ENCODE assay signal across 1 cellular context in genomic region chr3:197791120-197792018, GRCh38.
TF ChIP-seq lines count a peak whose summit lies in the region.

Gene LRCH3 (plus strand): TSS chr3:197791254. CDS start chr3:197791279, 25 bp downstream.

TF ChIP-seq in GM23338, 12 proteins besides CTCF, POLR2A, EP300 and RAD21 (continued from another document):
- TF ChIP-seq, protein P1, sequence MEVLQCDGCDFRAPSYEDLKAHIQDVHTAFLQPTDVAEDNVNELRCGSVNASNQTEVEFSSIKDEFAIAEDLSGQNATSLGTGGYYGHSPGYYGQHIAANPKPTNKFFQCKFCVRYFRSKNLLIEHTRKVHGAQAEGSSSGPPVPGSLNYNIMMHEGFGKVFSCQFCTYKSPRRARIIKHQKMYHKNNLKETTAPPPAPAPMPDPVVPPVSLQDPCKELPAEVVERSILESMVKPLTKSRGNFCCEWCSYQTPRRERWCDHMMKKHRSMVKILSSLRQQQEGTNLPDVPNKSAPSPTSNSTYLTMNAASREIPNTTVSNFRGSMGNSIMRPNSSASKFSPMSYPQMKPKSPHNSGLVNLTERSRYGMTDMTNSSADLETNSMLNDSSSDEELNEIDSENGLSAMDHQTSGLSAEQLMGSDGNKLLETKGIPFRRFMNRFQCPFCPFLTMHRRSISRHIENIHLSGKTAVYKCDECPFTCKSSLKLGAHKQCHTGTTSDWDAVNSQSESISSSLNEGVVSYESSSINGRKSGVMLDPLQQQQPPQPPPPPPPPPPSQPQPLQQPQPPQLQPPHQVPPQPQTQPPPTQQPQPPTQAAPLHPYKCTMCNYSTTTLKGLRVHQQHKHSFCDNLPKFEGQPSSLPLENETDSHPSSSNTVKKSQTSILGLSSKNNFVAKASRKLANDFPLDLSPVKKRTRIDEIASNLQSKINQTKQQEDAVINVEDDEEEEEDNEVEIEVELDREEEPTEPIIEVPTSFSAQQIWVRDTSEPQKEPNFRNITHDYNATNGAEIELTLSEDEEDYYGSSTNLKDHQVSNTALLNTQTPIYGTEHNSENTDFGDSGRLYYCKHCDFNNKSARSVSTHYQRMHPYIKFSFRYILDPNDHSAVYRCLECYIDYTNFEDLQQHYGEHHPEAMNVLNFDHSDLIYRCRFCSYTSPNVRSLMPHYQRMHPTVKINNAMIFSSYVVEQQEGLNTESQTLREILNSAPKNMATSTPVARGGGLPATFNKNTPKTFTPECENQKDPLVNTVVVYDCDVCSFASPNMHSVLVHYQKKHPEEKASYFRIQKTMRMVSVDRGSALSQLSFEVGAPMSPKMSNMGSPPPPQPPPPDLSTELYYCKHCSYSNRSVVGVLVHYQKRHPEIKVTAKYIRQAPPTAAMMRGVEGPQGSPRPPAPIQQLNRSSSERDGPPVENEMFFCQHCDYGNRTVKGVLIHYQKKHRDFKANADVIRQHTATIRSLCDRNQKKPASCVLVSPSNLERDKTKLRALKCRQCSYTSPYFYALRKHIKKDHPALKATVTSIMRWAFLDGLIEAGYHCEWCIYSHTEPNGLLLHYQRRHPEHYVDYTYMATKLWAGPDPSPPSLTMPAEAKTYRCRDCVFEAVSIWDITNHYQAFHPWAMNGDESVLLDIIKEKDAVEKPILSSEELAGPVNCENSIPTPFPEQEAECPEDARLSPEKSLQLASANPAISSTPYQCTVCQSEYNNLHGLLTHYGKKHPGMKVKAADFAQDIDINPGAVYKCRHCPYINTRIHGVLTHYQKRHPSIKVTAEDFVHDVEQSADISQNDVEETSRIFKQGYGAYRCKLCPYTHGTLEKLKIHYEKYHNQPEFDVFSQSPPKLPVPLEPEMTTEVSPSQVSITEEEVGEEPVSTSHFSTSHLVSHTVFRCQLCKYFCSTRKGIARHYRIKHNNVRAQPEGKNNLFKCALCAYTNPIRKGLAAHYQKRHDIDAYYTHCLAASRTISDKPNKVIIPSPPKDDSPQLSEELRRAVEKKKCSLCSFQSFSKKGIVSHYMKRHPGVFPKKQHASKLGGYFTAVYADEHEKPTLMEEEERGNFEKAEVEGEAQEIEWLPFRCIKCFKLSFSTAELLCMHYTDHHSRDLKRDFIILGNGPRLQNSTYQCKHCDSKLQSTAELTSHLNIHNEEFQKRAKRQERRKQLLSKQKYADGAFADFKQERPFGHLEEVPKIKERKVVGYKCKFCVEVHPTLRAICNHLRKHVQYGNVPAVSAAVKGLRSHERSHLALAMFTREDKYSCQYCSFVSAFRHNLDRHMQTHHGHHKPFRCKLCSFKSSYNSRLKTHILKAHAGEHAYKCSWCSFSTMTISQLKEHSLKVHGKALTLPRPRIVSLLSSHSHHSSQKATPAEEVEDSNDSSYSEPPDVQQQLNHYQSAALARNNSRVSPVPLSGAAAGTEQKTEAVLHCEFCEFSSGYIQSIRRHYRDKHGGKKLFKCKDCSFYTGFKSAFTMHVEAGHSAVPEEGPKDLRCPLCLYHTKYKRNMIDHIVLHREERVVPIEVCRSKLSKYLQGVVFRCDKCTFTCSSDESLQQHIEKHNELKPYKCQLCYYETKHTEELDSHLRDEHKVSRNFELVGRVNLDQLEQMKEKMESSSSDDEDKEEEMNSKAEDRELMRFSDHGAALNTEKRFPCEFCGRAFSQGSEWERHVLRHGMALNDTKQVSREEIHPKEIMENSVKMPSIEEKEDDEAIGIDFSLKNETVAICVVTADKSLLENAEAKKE (CRISPR knock-in tag; IDR thresholded peaks at IDR 0.05) = no peak
- TF ChIP-seq, protein P2, sequence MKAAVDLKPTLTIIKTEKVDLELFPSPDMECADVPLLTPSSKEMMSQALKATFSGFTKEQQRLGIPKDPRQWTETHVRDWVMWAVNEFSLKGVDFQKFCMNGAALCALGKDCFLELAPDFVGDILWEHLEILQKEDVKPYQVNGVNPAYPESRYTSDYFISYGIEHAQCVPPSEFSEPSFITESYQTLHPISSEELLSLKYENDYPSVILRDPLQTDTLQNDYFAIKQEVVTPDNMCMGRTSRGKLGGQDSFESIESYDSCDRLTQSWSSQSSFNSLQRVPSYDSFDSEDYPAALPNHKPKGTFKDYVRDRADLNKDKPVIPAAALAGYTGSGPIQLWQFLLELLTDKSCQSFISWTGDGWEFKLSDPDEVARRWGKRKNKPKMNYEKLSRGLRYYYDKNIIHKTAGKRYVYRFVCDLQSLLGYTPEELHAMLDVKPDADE (IDR thresholded peaks at IDR 0.05) = peak; percentile 67; the same call in 1 of the 2 replicates
